ENCODE assay signal across 8 cellular contexts in the genomic region with DNA sequence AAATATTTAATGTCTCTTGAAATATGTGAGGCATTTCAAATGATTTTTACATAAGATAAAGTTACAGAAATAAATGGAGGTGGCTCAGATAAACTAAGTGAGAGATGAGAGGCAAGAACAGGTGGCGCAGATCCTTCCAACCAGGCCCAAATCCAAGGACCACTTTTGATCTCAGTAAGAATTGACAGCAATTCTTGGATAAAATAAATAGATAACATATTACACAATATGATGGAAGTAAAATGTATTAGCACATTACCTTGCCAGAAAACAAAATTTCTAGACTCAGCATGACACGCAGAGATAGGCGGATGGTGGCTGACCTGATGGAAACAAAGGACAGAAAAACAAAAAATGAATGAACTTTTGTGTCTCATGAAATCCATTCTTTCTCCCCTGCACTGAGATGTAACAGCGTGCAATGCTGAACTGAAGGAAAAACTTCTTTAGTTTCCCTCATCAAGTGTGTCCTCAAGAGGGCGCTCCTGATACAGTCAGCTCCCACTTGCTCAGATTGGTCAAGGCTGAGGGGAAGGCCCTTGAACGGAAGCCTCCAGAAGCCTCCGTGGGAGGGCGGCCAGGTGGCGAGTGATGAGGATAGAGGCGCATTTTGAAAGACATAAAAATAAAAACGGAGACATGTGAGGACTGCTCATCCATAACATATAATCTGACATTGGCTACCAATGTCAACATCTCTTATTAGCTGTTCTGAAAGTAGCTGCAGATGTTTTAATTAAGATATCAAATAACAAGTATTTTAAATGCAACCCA.
A peak's percentile ranks its signal among the peaks of the same experiment; 100 is the strongest.
DNase-seq lines count a peak whose midpoint lies in the region; ATAC-seq and TF ChIP-seq lines count a peak whose summit lies in the region.

No MANE protein-coding gene starts in this region.

- intact Hi-C loops in left cardiac atrium (cut with DNase I) = loop anchor here (2.0 to 5.0 kb wide), 5 partner anchors 157 to 272 kb away; a partner anchor contains a TSS
- intact Hi-C loops in sciatic nerve (cut with DNase I) = no loop called here

- DNase-seq in NCI-H128 (lab: John Stamatoyannopoulos, UW; ENCODE audit: unreplicated experiment) (peak; percentile 79), T follicular helper cell (ENCODE audit: low read depth) (peak; percentile 47), left cardiac atrium (peak; percentile 87), sciatic nerve (ENCODE audit: low spot score) (peak; percentile 87), cerebellar nuclear complex (lab: John Stamatoyannopoulos, UW) (no peak)
- peak; percentile 67 for DNase-seq in activated naive CD8-positive, alpha-beta T cell treated with anti-CD3 and anti-CD28 coated beads, Interleukin-2, amount 10 ng/mL, durations not matched to agents 7 days and 5 days

- peak; percentile 62 for ATAC-seq in HG02759 (IDR thresholded peaks at IDR 0.05; ENCODE audit: unreplicated experiment)
- ATAC-seq in activated naive CD8-positive, alpha-beta T cell treated with anti-CD3 and anti-CD28 coated beads, Interleukin-2, amount 10 ng/mL, durations not matched to agents 7 days and 5 days (ENCODE audit: low read depth) = peak; percentile 37
- peak; percentile 89 to 90 for ATAC-seq in left cardiac atrium
- ATAC-seq in sciatic nerve = peak; percentile 95

- H3K4me1 Mint-ChIP-seq in activated naive CD8-positive, alpha-beta T cell treated with anti-CD3 and anti-CD28 coated beads, Interleukin-2, amount 10 ng/mL, durations not matched to agents 7 days and 5 days = peaks cover 34% of the 10 kb centered on the region

- POLR2A ChIA-PET in activated naive CD8-positive, alpha-beta T cell treated with anti-CD3 and anti-CD28 coated beads, Interleukin-2, amount 10 ng/mL, durations not matched to agents 7 days and 5 days (lab: Charles Lee) = interaction anchor here (0.6 to 3.6 kb wide), 9 partner anchors 11 to 273 kb away, joined by 3 to 50 read pairs (median 6); a partner anchor contains a TSS

- peak overlapping the region; percentile 99 for H3K27ac Mint-ChIP-seq in activated naive CD8-positive, alpha-beta T cell treated with anti-CD3 and anti-CD28 coated beads, Interleukin-2, amount 10 ng/mL, durations not matched to agents 7 days and 5 days

- no peaks in the 10 kb centered on the region for H3K27me3 Mint-ChIP-seq in activated naive CD8-positive, alpha-beta T cell treated with anti-CD3 and anti-CD28 coated beads, Interleukin-2, amount 10 ng/mL, durations not matched to agents 7 days and 5 days

- peak; percentile 74 for TF ChIP-seq CTCF in GM12875 (IDR thresholded peaks at IDR 0.05; ENCODE audit: borderline replicate concordance, insufficient read depth, low read depth, low read length)

- peak overlapping the region; percentile 89 for H3K4me3 Mint-ChIP-seq in activated naive CD8-positive, alpha-beta T cell treated with anti-CD3 and anti-CD28 coated beads, Interleukin-2, amount 10 ng/mL, durations not matched to agents 7 days and 5 days

- H3K4me3 ChIP-seq in GM12875 (ENCODE audit: low read depth, low read length) = no peak overlapping the region

- peaks cover 42% of the 10 kb centered on the region for H3K36me3 Mint-ChIP-seq in activated naive CD8-positive, alpha-beta T cell treated with anti-CD3 and anti-CD28 coated beads, Interleukin-2, amount 10 ng/mL, durations not matched to agents 7 days and 5 days

- H3K9me3 Mint-ChIP-seq in activated naive CD8-positive, alpha-beta T cell treated with anti-CD3 and anti-CD28 coated beads, Interleukin-2, amount 10 ng/mL, durations not matched to agents 7 days and 5 days = no peaks in the 10 kb centered on the region

Comparison
In these comparisons a context has a peak if more than half of its experiments do, and no peak if none do; other contexts are left out.
1. ATAC-seq: peak in every context shown above with its lines; median percentile 95 in sciatic nerve; 90 in left cardiac atrium; 62 in HG02759; 37 in activated naive CD8-positive, alpha-beta T cell treated with anti-CD3 and anti-CD28 coated beads, Interleukin-2, amount 10 ng/mL, durations not matched to agents 7 days and 5 days.
2. DNase-seq: peak in NCI-H128 (single experiment), T follicular helper cell (single experiment), activated naive CD8-positive, alpha-beta T cell treated with anti-CD3 and anti-CD28 coated beads, Interleukin-2, amount 10 ng/mL, durations not matched to agents 7 days and 5 days (single experiment), left cardiac atrium (single experiment) and sciatic nerve (single experiment); none in cerebellar nuclear complex (0 of 2).